25 cellular contexts compared by ENCODE assay signal in genomic region chr19:7214329-7215089, GRCh38.
DNase-seq lines count a peak whose midpoint lies in the region; ATAC-seq and TF ChIP-seq lines count a peak whose summit lies in the region.
"Had no signal": no experiment of that assay in that cellular context is flagged by ENCODE, and none has a peak within 500 bp of the region (broad histone marks: within the 10 kb centered on the region; RNA-seq: fewer than 3 reads in every experiment).

No MANE protein-coding gene starts in this region.

- H3K36me3 Mint-ChIP-seq in activated CD4-positive, alpha-beta T cell treated with anti-CD3 and anti-CD28 coated beads for 36 hours (ENCODE audit: low read depth), result no peaks in the 10 kb centered on the region
- H3K36me3 Mint-ChIP-seq in activated CD4-positive, alpha-beta T cell treated with anti-CD3 and anti-CD28 coated beads, Interleukin-2, amount 10 ng/mL, durations not matched to agents 7 days and 5 days (ENCODE audit: low read depth), result no peaks in the 10 kb centered on the region
- H3K36me3 Mint-ChIP-seq: activated CD8-positive, alpha-beta memory T cell treated with anti-CD3 and anti-CD28 coated beads, Interleukin-2, amount 10 ng/mL, durations not matched to agents 7 days and 5 days had no signal

- H3K4me2 ChIP-seq in OCI-LY1 (ENCODE audit: low read length), result no peak overlapping the region
- H3K4me2 ChIP-seq in hepatocyte, result peak overlapping the region; percentile 58

- H3K36me3 ChIP-seq in OCI-LY1 (ENCODE audit: insufficient read depth, low read length), result no peaks in the 10 kb centered on the region
- H3K36me3 ChIP-seq in hepatocyte (replicated peaks; ENCODE audit: insufficient read depth, low read depth), result no peaks in the 10 kb centered on the region
- no peaks in the 10 kb centered on the region for H3K36me3 ChIP-seq in gastrocnemius medialis
- H3K36me3 ChIP-seq: adrenal gland had no signal

- H4K20me1 ChIP-seq in OCI-LY1 (ENCODE audit: insufficient read depth, low read length) (no peaks in the 10 kb centered on the region), hepatocyte (ENCODE audit: insufficient read depth, poor library complexity, severe bottlenecking) (peaks cover 13% of the 10 kb centered on the region)

- H3K27me3 ChIP-seq in OCI-LY1 (ENCODE audit: insufficient read depth, low read length), result no peaks in the 10 kb centered on the region; the same call in 1 of the 2 replicates
- H3K27me3 ChIP-seq in hepatocyte, result no peaks in the 10 kb centered on the region
- no peaks in the 10 kb centered on the region for H3K27me3 ChIP-seq in gastrocnemius medialis
- H3K27me3 ChIP-seq: adrenal gland, heart right ventricle had no signal

- POLR2A ChIA-PET in activated CD4-positive, alpha-beta T cell treated with anti-CD3 and anti-CD28 coated beads for 36 hours (lab: Charles Lee), result interaction anchor here (0.7 kb wide), 1 partner anchor 115 kb away, joined by 5 read pairs; no protein-coding TSS in a partner anchor
- POLR2A ChIA-PET in activated CD4-positive, alpha-beta T cell treated with anti-CD3 and anti-CD28 coated beads, Interleukin-2, amount 10 ng/mL, durations not matched to agents 7 days and 5 days (lab: Charles Lee), result interaction anchor here (0.6 kb wide), 1 partner anchor 22 kb away, joined by 5 read pairs; no protein-coding TSS in a partner anchor

- H3K9me3 ChIP-seq in OCI-LY1 (ENCODE audit: low read length) (no peaks in the 10 kb centered on the region), hepatocyte (ENCODE audit: low read depth) (no peaks in the 10 kb centered on the region), gastrocnemius medialis (no peaks in the 10 kb centered on the region)
- H3K9me3 ChIP-seq: adrenal gland, heart right ventricle had no signal

- no peaks in the 10 kb centered on the region; the same call in 1 of the 2 replicates for H3F3A ChIP-seq in OCI-LY1 (ENCODE audit: insufficient read depth, low read length)

- H3K4me3 Mint-ChIP-seq in activated CD4-positive, alpha-beta T cell treated with anti-CD3 and anti-CD28 coated beads for 36 hours, result no peak overlapping the region
- no peak overlapping the region for H3K4me3 Mint-ChIP-seq in activated CD4-positive, alpha-beta T cell treated with anti-CD3 and anti-CD28 coated beads, Interleukin-2, amount 10 ng/mL, durations not matched to agents 7 days and 5 days
- H3K4me3 Mint-ChIP-seq: activated CD4-positive, alpha-beta T cell treated with anti-CD3 and anti-CD28 coated beads, Interleukin-2, amount 10 ng/mL, durations not matched to agents 24 days and 14 days; activated CD8-positive, alpha-beta memory T cell treated with anti-CD3 and anti-CD28 coated beads, Interleukin-2, amount 10 ng/mL, durations not matched to agents 7 days and 5 days; activated T-helper 1 cell treated with anti-CD3 and anti-CD28 coated beads, Interleukin-12 subunit alpha, Interleukin-12 subunit beta, Interleukin-2, Interleukin-4 antibody, amounts not matched to agents 30 ng/mL and 10 ng/mL and 1 ng/mL, durations not matched to agents 14 hours and 24 hours and 36 hours; neural crest cell; T-helper 1 cell treated with Interleukin-12 subunit alpha and Interleukin-12 subunit beta and Interleukin-4 antibody, amounts not matched to agents 30 μg/mL and 1 μg/mL, for 36 hours had no signal

- peak overlapping the region; percentile 58 for H3K27ac Mint-ChIP-seq in activated CD4-positive, alpha-beta T cell treated with anti-CD3 and anti-CD28 coated beads for 36 hours
- no peak overlapping the region for H3K27ac Mint-ChIP-seq in activated CD4-positive, alpha-beta T cell treated with anti-CD3 and anti-CD28 coated beads, Interleukin-2, amount 10 ng/mL, durations not matched to agents 7 days and 5 days
- H3K27ac Mint-ChIP-seq: activated CD4-positive, alpha-beta T cell treated with anti-CD3 and anti-CD28 coated beads, Interleukin-2, amount 10 ng/mL, durations not matched to agents 24 days and 14 days; activated CD8-positive, alpha-beta memory T cell treated with anti-CD3 and anti-CD28 coated beads, Interleukin-2, amount 10 ng/mL, durations not matched to agents 7 days and 5 days; activated T-helper 1 cell treated with anti-CD3 and anti-CD28 coated beads, Interleukin-12 subunit alpha, Interleukin-12 subunit beta, Interleukin-2, Interleukin-4 antibody, amounts not matched to agents 30 ng/mL and 10 ng/mL and 1 ng/mL, durations not matched to agents 14 hours and 24 hours and 36 hours; T-helper 1 cell treated with Interleukin-12 subunit alpha and Interleukin-12 subunit beta and Interleukin-4 antibody, amounts not matched to agents 30 μg/mL and 1 μg/mL, for 36 hours had no signal

- H3K79me2 ChIP-seq in OCI-LY1 (ENCODE audit: insufficient read depth, low read length) (no peaks in the 10 kb centered on the region), hepatocyte (peaks cover 54% of the 10 kb centered on the region)

- H3K4me1 Mint-ChIP-seq in activated CD4-positive, alpha-beta T cell treated with anti-CD3 and anti-CD28 coated beads for 36 hours, result peaks cover 48% of the 10 kb centered on the region
- no peaks in the 10 kb centered on the region for H3K4me1 Mint-ChIP-seq in activated CD4-positive, alpha-beta T cell treated with anti-CD3 and anti-CD28 coated beads, Interleukin-2, amount 10 ng/mL, durations not matched to agents 7 days and 5 days
- H3K4me1 Mint-ChIP-seq: activated CD8-positive, alpha-beta memory T cell treated with anti-CD3 and anti-CD28 coated beads, Interleukin-2, amount 10 ng/mL, durations not matched to agents 7 days and 5 days had no signal

- in situ Hi-C loops in gastrocnemius medialis (cut with MboI; ENCODE audit: low sequenced_read_pairs in 4 of 4), result no loop called here

- peak overlapping the region; percentile 54 for H3K27ac ChIP-seq in OCI-LY1 (ENCODE audit: low read depth, low read length, poor library complexity, severe bottlenecking)
- peak overlapping the region; percentile 82 for H3K27ac ChIP-seq in hepatocyte
- peak overlapping the region; percentile 59 to 74 (median 67) for H3K27ac ChIP-seq in gastrocnemius medialis
- H3K27ac ChIP-seq: 22Rv1, GM23248, HL-60 had no signal

- DNase-seq in activated CD4-positive, alpha-beta T cell treated with anti-CD3 and anti-CD28 coated beads for 36 hours, result no peak
- DNase-seq in activated CD4-positive, alpha-beta T cell treated with anti-CD3 and anti-CD28 coated beads, Interleukin-2, amount 10 ng/mL, durations not matched to agents 7 days and 5 days, result no peak
- no peak for DNase-seq in hepatocyte (ENCODE audit: low spot score)
- DNase-seq in gastrocnemius medialis, result no peak
- DNase-seq in AG08396 (ENCODE audit: low spot score), result no peak
- no peak for DNase-seq in NCI-H1694 treated with DMSO at 0.1 percent for 48 hours (lab: John Stamatoyannopoulos, UW)
- DNase-seq: activated CD4-positive, alpha-beta T cell treated with anti-CD3 and anti-CD28 coated beads, Interleukin-2, amount 10 ng/mL, durations not matched to agents 24 days and 14 days; activated CD8-positive, alpha-beta memory T cell treated with anti-CD3 and anti-CD28 coated beads, Interleukin-2, amount 10 ng/mL, durations not matched to agents 7 days and 5 days; COR-L47; DMS79 treated with DMSO at 0.1 percent for 48 hours; GM23248; heart right ventricle; left ventricle myocardium superior; NCI-H1417; NCI-H524; stimulated activated naive CD4-positive, alpha-beta T cell treated with Interleukin-2 at 50 U/mL for 16 hours had no signal

- no peak overlapping the region for H2AFZ ChIP-seq in OCI-LY1 (ENCODE audit: low read length)
- H2AFZ ChIP-seq in hepatocyte, result no peak overlapping the region
- H2AFZ ChIP-seq: GM23248 had no signal

- no peak overlapping the region for H3K9ac ChIP-seq in OCI-LY1 (ENCODE audit: low read length)
- H3K9ac ChIP-seq: GM23248 had no signal

- H3K4me3 ChIP-seq in OCI-LY1 (ENCODE audit: low read depth, low read length, poor library complexity, severe bottlenecking) (no peak overlapping the region), hepatocyte (no peak overlapping the region), gastrocnemius medialis (no peak overlapping the region)
- H3K4me3 ChIP-seq: adrenal gland, GM23248, heart right ventricle, skin epidermis had no signal

- no peaks in the 10 kb centered on the region for H3K9me3 Mint-ChIP-seq in activated CD4-positive, alpha-beta T cell treated with anti-CD3 and anti-CD28 coated beads for 36 hours (ENCODE audit: low read depth)
- H3K9me3 Mint-ChIP-seq in activated CD4-positive, alpha-beta T cell treated with anti-CD3 and anti-CD28 coated beads, Interleukin-2, amount 10 ng/mL, durations not matched to agents 7 days and 5 days, result no peaks in the 10 kb centered on the region
- H3K9me3 Mint-ChIP-seq: activated CD4-positive, alpha-beta T cell treated with anti-CD3 and anti-CD28 coated beads, Interleukin-2, amount 10 ng/mL, durations not matched to agents 24 days and 14 days; activated T-helper 1 cell treated with anti-CD3 and anti-CD28 coated beads, Interleukin-12 subunit alpha, Interleukin-12 subunit beta, Interleukin-2, Interleukin-4 antibody, amounts not matched to agents 30 ng/mL and 10 ng/mL and 1 ng/mL, durations not matched to agents 14 hours and 24 hours and 36 hours; neural crest cell; T-helper 1 cell treated with Interleukin-12 subunit alpha and Interleukin-12 subunit beta and Interleukin-4 antibody, amounts not matched to agents 30 μg/mL and 1 μg/mL, for 36 hours had no signal

- CTCF ChIA-PET in activated CD4-positive, alpha-beta T cell treated with anti-CD3 and anti-CD28 coated beads for 36 hours (lab: Charles Lee), result interaction anchor here (1.1 kb wide), 1 partner anchor 8 kb away, joined by 4 read pairs; no protein-coding TSS in a partner anchor
- CTCF ChIA-PET in activated CD4-positive, alpha-beta T cell treated with anti-CD3 and anti-CD28 coated beads, Interleukin-2, amount 10 ng/mL, durations not matched to agents 7 days and 5 days (lab: Charles Lee), result interaction anchor here (0.7 kb wide), 1 partner anchor 166 kb away, joined by 4 read pairs; no protein-coding TSS in a partner anchor

- H3K9me2 ChIP-seq in OCI-LY1 (ENCODE audit: low read depth, low read length) (no peaks in the 10 kb centered on the region), hepatocyte (replicated peaks; ENCODE audit: insufficient read depth) (no peaks in the 10 kb centered on the region)

- WGBS in hepatocyte (ENCODE audit: low lambda C conversion rate, missing lambda C conversion rate), result 48% methylated on average over 9 of the region's 10 CpGs

- no peak for ATAC-seq in activated CD4-positive, alpha-beta T cell treated with anti-CD3 and anti-CD28 coated beads for 36 hours
- ATAC-seq in gastrocnemius medialis (no peak), HG02678 (IDR thresholded peaks at IDR 0.05; ENCODE audit: unreplicated experiment) (no peak)
- ATAC-seq: activated CD8-positive, alpha-beta memory T cell treated with anti-CD3 and anti-CD28 coated beads, Interleukin-2, amount 10 ng/mL, durations not matched to agents 7 days and 5 days; left ventricle myocardium superior had no signal

- intact Hi-C loops in activated CD4-positive, alpha-beta T cell treated with anti-CD3 and anti-CD28 coated beads for 36 hours (cut with DNase I, micrococcal nuclease), result loop anchor here in 1 of 2 experiments (2.0 kb wide), 1 partner anchor 16 kb away; no protein-coding TSS in a partner anchor
- intact Hi-C loops in gastrocnemius medialis (cut with DNase I; ENCODE audit: low total_unique reads), result no loop called here

- TF ChIP-seq CTCF in OCI-LY1 (IDR thresholded peaks at IDR 0.05; ENCODE audit: low read length) (no peak), hepatocyte (IDR thresholded peaks at IDR 0.05; ENCODE audit: poor library complexity) (no peak), gastrocnemius medialis (IDR thresholded peaks at IDR 0.05 in 4 of 5, conservative IDR thresholded peaks at IDR 0.05 in 1 of 5) (no peak)

- peaks cover 3% of the 10 kb centered on the region for H3K27me3 Mint-ChIP-seq in activated CD4-positive, alpha-beta T cell treated with anti-CD3 and anti-CD28 coated beads for 36 hours
- H3K27me3 Mint-ChIP-seq in activated CD4-positive, alpha-beta T cell treated with anti-CD3 and anti-CD28 coated beads, Interleukin-2, amount 10 ng/mL, durations not matched to agents 7 days and 5 days, result no peaks in the 10 kb centered on the region

- peaks cover 25% of the 10 kb centered on the region for H3K4me1 ChIP-seq in OCI-LY1 (ENCODE audit: insufficient read depth, low read length, severe bottlenecking)
- peaks cover 32% of the 10 kb centered on the region for H3K4me1 ChIP-seq in hepatocyte (ENCODE audit: insufficient read depth)
- peaks cover 5 to 37% of the 10 kb centered on the region in 2 donors for H3K4me1 ChIP-seq in gastrocnemius medialis

- no peak for TF ChIP-seq POLR2A in gastrocnemius medialis (IDR thresholded peaks at IDR 0.05)
